Comparison of ENCODE assay signal across 2 cellular contexts in the genomic region with DNA sequence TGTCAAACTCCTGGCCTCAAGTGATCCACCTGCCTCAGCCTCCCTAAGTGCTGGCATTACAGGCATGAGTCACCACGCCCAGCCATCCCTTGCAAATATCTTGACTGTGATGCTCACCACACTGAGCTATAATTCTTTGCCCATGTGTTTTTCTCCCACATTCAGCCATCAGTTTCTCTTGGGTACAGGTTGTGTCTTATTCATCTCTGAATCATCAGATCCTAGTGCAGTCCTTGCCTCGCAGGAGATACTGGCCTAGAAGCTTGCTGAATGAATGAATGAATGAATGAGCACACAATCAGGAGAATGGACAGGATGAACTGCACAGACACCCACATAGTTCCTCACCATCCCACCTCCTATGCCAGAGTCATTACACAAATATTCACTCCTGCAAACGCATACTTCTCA.
TF ChIP-seq lines count a peak whose summit lies in the region.

No MANE protein-coding gene starts in this region.

TF ChIP-seq in A549, 52 proteins besides CTCF, POLR2A, EP300 and RAD21:
- TF ChIP-seq CEBPB (IDR thresholded peaks at IDR 0.05) (no peak), FOSL2 (IDR thresholded peaks at IDR 0.05) (no peak), FOSL2 (CRISPR knock-in tag; IDR thresholded peaks at IDR 0.05) (peak; percentile 56), HEYL (CRISPR knock-in tag; IDR thresholded peaks at IDR 0.05) (no peak)
TF ChIP-seq in A549: peak in this region for 1.

TF ChIP-seq in SK-N-SH, 30 proteins besides CTCF, POLR2A, EP300 and RAD21:
- TF ChIP-seq, protein P1, sequence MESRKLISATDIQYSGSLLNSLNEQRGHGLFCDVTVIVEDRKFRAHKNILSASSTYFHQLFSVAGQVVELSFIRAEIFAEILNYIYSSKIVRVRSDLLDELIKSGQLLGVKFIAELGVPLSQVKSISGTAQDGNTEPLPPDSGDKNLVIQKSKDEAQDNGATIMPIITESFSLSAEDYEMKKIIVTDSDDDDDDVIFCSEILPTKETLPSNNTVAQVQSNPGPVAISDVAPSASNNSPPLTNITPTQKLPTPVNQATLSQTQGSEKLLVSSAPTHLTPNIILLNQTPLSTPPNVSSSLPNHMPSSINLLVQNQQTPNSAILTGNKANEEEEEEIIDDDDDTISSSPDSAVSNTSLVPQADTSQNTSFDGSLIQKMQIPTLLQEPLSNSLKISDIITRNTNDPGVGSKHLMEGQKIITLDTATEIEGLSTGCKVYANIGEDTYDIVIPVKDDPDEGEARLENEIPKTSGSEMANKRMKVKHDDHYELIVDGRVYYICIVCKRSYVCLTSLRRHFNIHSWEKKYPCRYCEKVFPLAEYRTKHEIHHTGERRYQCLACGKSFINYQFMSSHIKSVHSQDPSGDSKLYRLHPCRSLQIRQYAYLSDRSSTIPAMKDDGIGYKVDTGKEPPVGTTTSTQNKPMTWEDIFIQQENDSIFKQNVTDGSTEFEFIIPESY (IDR thresholded peaks at IDR 0.05; ENCODE audit: borderline replicate concordance, low read depth), result no peak
- TF ChIP-seq, protein P2, sequence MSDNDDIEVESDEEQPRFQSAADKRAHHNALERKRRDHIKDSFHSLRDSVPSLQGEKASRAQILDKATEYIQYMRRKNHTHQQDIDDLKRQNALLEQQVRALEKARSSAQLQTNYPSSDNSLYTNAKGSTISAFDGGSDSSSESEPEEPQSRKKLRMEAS (IDR thresholded peaks at IDR 0.05; ENCODE audit: low read depth), result peak; percentile 74; the same call in 1 of the 2 replicates
- peak; percentile 76; the same call in 1 of the 2 replicates for TF ChIP-seq FOSL2 (IDR thresholded peaks at IDR 0.05; ENCODE audit: borderline replicate concordance, low read depth)
- TF ChIP-seq, protein P3, sequence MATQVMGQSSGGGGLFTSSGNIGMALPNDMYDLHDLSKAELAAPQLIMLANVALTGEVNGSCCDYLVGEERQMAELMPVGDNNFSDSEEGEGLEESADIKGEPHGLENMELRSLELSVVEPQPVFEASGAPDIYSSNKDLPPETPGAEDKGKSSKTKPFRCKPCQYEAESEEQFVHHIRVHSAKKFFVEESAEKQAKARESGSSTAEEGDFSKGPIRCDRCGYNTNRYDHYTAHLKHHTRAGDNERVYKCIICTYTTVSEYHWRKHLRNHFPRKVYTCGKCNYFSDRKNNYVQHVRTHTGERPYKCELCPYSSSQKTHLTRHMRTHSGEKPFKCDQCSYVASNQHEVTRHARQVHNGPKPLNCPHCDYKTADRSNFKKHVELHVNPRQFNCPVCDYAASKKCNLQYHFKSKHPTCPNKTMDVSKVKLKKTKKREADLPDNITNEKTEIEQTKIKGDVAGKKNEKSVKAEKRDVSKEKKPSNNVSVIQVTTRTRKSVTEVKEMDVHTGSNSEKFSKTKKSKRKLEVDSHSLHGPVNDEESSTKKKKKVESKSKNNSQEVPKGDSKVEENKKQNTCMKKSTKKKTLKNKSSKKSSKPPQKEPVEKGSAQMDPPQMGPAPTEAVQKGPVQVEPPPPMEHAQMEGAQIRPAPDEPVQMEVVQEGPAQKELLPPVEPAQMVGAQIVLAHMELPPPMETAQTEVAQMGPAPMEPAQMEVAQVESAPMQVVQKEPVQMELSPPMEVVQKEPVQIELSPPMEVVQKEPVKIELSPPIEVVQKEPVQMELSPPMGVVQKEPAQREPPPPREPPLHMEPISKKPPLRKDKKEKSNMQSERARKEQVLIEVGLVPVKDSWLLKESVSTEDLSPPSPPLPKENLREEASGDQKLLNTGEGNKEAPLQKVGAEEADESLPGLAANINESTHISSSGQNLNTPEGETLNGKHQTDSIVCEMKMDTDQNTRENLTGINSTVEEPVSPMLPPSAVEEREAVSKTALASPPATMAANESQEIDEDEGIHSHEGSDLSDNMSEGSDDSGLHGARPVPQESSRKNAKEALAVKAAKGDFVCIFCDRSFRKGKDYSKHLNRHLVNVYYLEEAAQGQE (IDR thresholded peaks at IDR 0.05; ENCODE audit: low read depth, low read length), result no peak
- TF ChIP-seq YY1 (IDR thresholded peaks at IDR 0.05; ENCODE audit: low read depth), result no peak
- no peak for TF ChIP-seq FOXJ3 (CRISPR knock-in tag; IDR thresholded peaks at IDR 0.05)
- no peak for TF ChIP-seq NRF1 (IDR thresholded peaks at IDR 0.05; ENCODE audit: low read depth, low read length)
- no peak for TF ChIP-seq RCOR1 (IDR thresholded peaks at IDR 0.05; ENCODE audit: low read length)
- no peak for TF ChIP-seq SIN3A (IDR thresholded peaks at IDR 0.05; ENCODE audit: borderline replicate concordance, low read depth, low read length)
- no peak for TF ChIP-seq TEAD4 (IDR thresholded peaks at IDR 0.05; ENCODE audit: borderline replicate concordance, insufficient read depth)
- TF ChIP-seq, protein P4, sequence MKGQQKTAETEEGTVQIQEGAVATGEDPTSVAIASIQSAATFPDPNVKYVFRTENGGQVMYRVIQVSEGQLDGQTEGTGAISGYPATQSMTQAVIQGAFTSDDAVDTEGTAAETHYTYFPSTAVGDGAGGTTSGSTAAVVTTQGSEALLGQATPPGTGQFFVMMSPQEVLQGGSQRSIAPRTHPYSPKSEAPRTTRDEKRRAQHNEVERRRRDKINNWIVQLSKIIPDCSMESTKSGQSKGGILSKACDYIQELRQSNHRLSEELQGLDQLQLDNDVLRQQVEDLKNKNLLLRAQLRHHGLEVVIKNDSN (IDR thresholded peaks at IDR 0.05; ENCODE audit: borderline replicate concordance, low read depth), result no peak
- TF ChIP-seq TCF12 (IDR thresholded peaks at IDR 0.05), result peak; percentile 85
- no peak for TF ChIP-seq GATA2 (CRISPR knock-in tag; IDR thresholded peaks at IDR 0.05)
- TF ChIP-seq NFIC (IDR thresholded peaks at IDR 0.05; ENCODE audit: borderline replicate concordance), result peak; percentile 15; the same call in 1 of the 2 replicates
- TF ChIP-seq GABPA (IDR thresholded peaks at IDR 0.05; ENCODE audit: low read depth), result no peak
- TF ChIP-seq MEF2A (IDR thresholded peaks at IDR 0.05; ENCODE audit: borderline replicate concordance, low read depth), result no peak
- TF ChIP-seq, protein P5, sequence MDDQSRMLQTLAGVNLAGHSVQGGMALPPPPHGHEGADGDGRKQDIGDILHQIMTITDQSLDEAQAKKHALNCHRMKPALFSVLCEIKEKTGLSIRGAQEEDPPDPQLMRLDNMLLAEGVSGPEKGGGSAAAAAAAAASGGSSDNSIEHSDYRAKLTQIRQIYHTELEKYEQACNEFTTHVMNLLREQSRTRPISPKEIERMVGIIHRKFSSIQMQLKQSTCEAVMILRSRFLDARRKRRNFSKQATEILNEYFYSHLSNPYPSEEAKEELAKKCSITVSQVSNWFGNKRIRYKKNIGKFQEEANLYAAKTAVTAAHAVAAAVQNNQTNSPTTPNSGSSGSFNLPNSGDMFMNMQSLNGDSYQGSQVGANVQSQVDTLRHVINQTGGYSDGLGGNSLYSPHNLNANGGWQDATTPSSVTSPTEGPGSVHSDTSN (IDR thresholded peaks at IDR 0.05), result peak; percentile 77
- TF ChIP-seq SMC3 (IDR thresholded peaks at IDR 0.05; ENCODE audit: low read depth, low read length), result no peak
- TF ChIP-seq JUND (IDR thresholded peaks at IDR 0.05), result peak; percentile 80
- no peak for TF ChIP-seq FOXM1 (IDR thresholded peaks at IDR 0.05; ENCODE audit: low read depth)
- TF ChIP-seq ELF1 (IDR thresholded peaks at IDR 0.05), result no peak
- TF ChIP-seq, protein P6, sequence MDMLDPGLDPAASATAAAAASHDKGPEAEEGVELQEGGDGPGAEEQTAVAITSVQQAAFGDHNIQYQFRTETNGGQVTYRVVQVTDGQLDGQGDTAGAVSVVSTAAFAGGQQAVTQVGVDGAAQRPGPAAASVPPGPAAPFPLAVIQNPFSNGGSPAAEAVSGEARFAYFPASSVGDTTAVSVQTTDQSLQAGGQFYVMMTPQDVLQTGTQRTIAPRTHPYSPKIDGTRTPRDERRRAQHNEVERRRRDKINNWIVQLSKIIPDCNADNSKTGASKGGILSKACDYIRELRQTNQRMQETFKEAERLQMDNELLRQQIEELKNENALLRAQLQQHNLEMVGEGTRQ (IDR thresholded peaks at IDR 0.05; ENCODE audit: borderline replicate concordance, low read depth, low read length), result no peak
- no peak for TF ChIP-seq POLR2AphosphoS5 (IDR thresholded peaks at IDR 0.05; ENCODE audit: low read depth, low read length)
- TF ChIP-seq RXRA (IDR thresholded peaks at IDR 0.05; ENCODE audit: borderline replicate concordance, low read depth), result no peak
- TF ChIP-seq, protein P7, sequence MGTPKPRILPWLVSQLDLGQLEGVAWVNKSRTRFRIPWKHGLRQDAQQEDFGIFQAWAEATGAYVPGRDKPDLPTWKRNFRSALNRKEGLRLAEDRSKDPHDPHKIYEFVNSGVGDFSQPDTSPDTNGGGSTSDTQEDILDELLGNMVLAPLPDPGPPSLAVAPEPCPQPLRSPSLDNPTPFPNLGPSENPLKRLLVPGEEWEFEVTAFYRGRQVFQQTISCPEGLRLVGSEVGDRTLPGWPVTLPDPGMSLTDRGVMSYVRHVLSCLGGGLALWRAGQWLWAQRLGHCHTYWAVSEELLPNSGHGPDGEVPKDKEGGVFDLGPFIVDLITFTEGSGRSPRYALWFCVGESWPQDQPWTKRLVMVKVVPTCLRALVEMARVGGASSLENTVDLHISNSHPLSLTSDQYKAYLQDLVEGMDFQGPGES (IDR thresholded peaks at IDR 0.05; ENCODE audit: low read depth, low read length), result no peak
- TF ChIP-seq MXI1 (IDR thresholded peaks at IDR 0.05; ENCODE audit: low read depth, low read length), result no peak
- no peak; the same call in 1 of the 2 replicates for TF ChIP-seq TAF1 (IDR thresholded peaks at IDR 0.05; ENCODE audit: borderline replicate concordance, low read depth, low read length)
- TF ChIP-seq EZH2phosphoT487 (IDR thresholded peaks at IDR 0.05; ENCODE audit: borderline replicate concordance, low read depth), result no peak
- TF ChIP-seq RFX5 (IDR thresholded peaks at IDR 0.05; ENCODE audit: low read length), result no peak
- no peak for TF ChIP-seq CHD2 (IDR thresholded peaks at IDR 0.05; ENCODE audit: low read length, partially characterized antibody)
